7 cellular contexts compared by ENCODE assay signal in genomic region chr16:50025544-50025931, GRCh38. TPM values are rescaled to one million over a fixed set of nuclear protein-coding genes. Genes with fewer than 3 reads are reported as not detected.
DNase-seq lines count a peak whose midpoint lies in the region; ATAC-seq, FAIRE-seq and TF ChIP-seq lines count a peak whose summit lies in the region.

No MANE protein-coding gene starts in this region.

- no peaks in the 10 kb centered on the region for H3K9me3 Mint-ChIP-seq in stimulated activated naive CD8-positive, alpha-beta T cell treated with anti-CD3 and anti-CD28 coated beads, Interleukin-15, amount 100 ng/mL, for 72 hours

- FAIRE-seq in bronchial epithelial cell (lab: Jason Lieb, UNC) = no peak

- no peaks in the 10 kb centered on the region; the same call in 1 of the 2 replicates for H3K4me1 ChIP-seq in SJSA1 (replicated peaks)

- H3K27ac Mint-ChIP-seq in stimulated activated naive CD8-positive, alpha-beta T cell treated with anti-CD3 and anti-CD28 coated beads, Interleukin-15, amount 100 ng/mL, for 72 hours = peak overlapping the region; percentile 95 to 96

- H3K27ac ChIP-seq in SJSA1 = 0 out of 2 replicates have a peak overlapping the region, but pooled peaks have one; percentile 11

- H3K27me3 ChIP-seq in SJSA1 (replicated peaks) (no peaks in the 10 kb centered on the region), bronchial epithelial cell (ENCODE audit: control insufficient read depth, insufficient read depth, low read length) (no peaks in the 10 kb centered on the region)

- DNase-seq in SJSA1 (ENCODE audit: low read depth in 1 of 2, low spot score in 2 of 2) (no peak), bronchial epithelial cell (ENCODE audit: low read depth) (peak; percentile 23), lower leg skin (ENCODE audit: low spot score in 2 of 2) (peak in 1 of 2 donors; percentile 16), NCI-H226 (no peak)
- peak in 1 of 2 donors; percentile 34 for DNase-seq in stimulated activated naive CD8-positive, alpha-beta T cell treated with anti-CD3 and anti-CD28 coated beads, Interleukin-15, amount 100 ng/mL, for 72 hours

- intact Hi-C loops in lower leg skin (cut with DNase I; ENCODE audit: low total_unique reads) = loop anchor here (5.0 to 10.0 kb wide), 2 partner anchors 187 to 349 kb away; no protein-coding TSS in a partner anchor

- no peak for TF ChIP-seq CTCF in bronchial epithelial cell (IDR thresholded peaks at IDR 0.05; ENCODE audit: insufficient read depth, low read length, severe bottlenecking)
- no peak for TF ChIP-seq CTCF in lower leg skin (IDR thresholded peaks at IDR 0.05)

- H3K4me3 Mint-ChIP-seq in stimulated activated naive CD8-positive, alpha-beta T cell treated with anti-CD3 and anti-CD28 coated beads, Interleukin-15, amount 100 ng/mL, for 72 hours = peak overlapping the region; percentile 93 to 95

- H3K4me3 ChIP-seq in SJSA1 = peak overlapping the region; percentile 78
- H3K4me3 ChIP-seq in bronchial epithelial cell (ENCODE audit: low read depth, low read length) = peak overlapping the region; percentile 82
- peak overlapping the region; percentile 98 for H3K4me3 ChIP-seq in lower leg skin (ENCODE audit: low read depth, poor library complexity, severe bottlenecking)

- 0 to 1% methylated on average over 17 of the region's 17 CpGs for WGBS in lower leg skin, 2 donors

- no peak for TF ChIP-seq POLR2A in lower leg skin (IDR thresholded peaks at IDR 0.05)

- H3K36me3 ChIP-seq in SJSA1 (peaks cover 13% of the 10 kb centered on the region), bronchial epithelial cell (ENCODE audit: control insufficient read depth, insufficient read depth, low read length) (peaks cover 1% of the 10 kb centered on the region)

- ATAC-seq in GM18511 (IDR thresholded peaks at IDR 0.05; ENCODE audit: unreplicated experiment) (peak; percentile 14), HG02884 (IDR thresholded peaks at IDR 0.05; ENCODE audit: unreplicated experiment) (peak; percentile 1)
- peak; percentile 17 for ATAC-seq in stimulated activated naive CD8-positive, alpha-beta T cell treated with anti-CD3 and anti-CD28 coated beads, Interleukin-15, amount 100 ng/mL, for 72 hours

- peaks cover 19% of the 10 kb centered on the region for H3K4me1 Mint-ChIP-seq in stimulated activated naive CD8-positive, alpha-beta T cell treated with anti-CD3 and anti-CD28 coated beads, Interleukin-15, amount 100 ng/mL, for 72 hours

- no peaks in the 10 kb centered on the region for H3K27me3 Mint-ChIP-seq in stimulated activated naive CD8-positive, alpha-beta T cell treated with anti-CD3 and anti-CD28 coated beads, Interleukin-15, amount 100 ng/mL, for 72 hours

- H3K9me3 ChIP-seq in SJSA1 (replicated peaks) = no peaks in the 10 kb centered on the region

RNA-seq across cellular contexts. Expression of gene CNEP1R1, which starts 0.5 kb away (rescaled TPM):
- 29.7 and 40.3 TPM in 2 replicates for total RNA-seq in SJSA1 (2014; rRNA removed; shearing (Covaris generic))
- total RNA-seq in bronchial epithelial cell (23.7 and 28.8 TPM in 2 replicates), lower leg skin (10 to 100 TPM; 10.3 to 18.9 (median 17.5) TPM)

RNA-seq across cellular contexts. Expression of gene HEATR3, which starts 40.2 kb away (rescaled TPM):
- total RNA-seq in SJSA1 (2014; rRNA removed; shearing (Covaris generic)) = 41.9 and 45.1 TPM in 2 replicates
- 14.8 and 16.1 TPM in 2 replicates for total RNA-seq in bronchial epithelial cell
- 10 to 100 TPM; 11.5 to 19.7 (median 12.5) TPM for total RNA-seq in lower leg skin
